In the genomic region with DNA sequence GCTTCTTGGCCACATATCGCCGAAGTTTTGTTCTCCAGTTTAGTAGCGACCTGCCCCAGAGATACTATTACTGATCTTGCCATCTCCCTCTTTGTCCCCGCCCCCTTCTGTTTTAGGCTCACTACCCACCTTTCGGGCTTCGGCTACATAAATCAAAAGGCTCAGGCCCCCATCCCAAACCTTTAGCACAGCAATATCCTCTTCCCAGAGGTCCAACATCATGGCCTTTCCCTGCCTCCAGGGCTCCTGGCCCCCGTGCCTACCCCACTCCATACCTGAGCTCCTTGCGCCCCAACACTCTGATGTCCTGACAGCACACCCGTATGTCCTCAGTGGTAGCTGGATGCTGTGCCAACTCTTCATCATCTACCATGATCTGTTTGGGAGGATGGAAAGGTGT, we compare ENCODE assay signal across 21 cellular contexts. TPM values are rescaled to one million over a fixed set of nuclear protein-coding genes. Genes with fewer than 3 reads are reported as not detected.
DNase-seq lines count a peak whose midpoint lies in the region; ATAC-seq and TF ChIP-seq lines count a peak whose summit lies in the region.
"Had no signal": no experiment of that assay in that cellular context is flagged by ENCODE, and none has a peak within 500 bp of the region (broad histone marks: within the 10 kb centered on the region; RNA-seq: fewer than 3 reads in every experiment).

No MANE protein-coding gene starts in this region.

- H3K4me3 Mint-ChIP-seq in activated T-cell treated with anti-CD3 and anti-CD28 coated beads, Interleukin-2, amount 50 U/mL, for 24 hours = peak overlapping the region; percentile 96
- H3K4me3 Mint-ChIP-seq in WTC11 (peak overlapping the region; percentile 25; the same call in 1 of the 2 replicates), endothelial cell (ENCODE audit: unreplicated experiment) (peak overlapping the region; percentile 68), osteocyte (ENCODE audit: unreplicated experiment) (peak overlapping the region; percentile 18)
- H3K4me3 Mint-ChIP-seq: CD14-positive monocyte had no signal

- POLR2A ChIA-PET in WTC11 (lab: Charles Lee) = interaction anchor here (1.2 kb wide), 1 partner anchor 50 kb away, joined by 5 read pairs; a partner anchor contains a TSS

- H3K27ac Mint-ChIP-seq in activated T-cell treated with anti-CD3 and anti-CD28 coated beads, Interleukin-2, amount 50 U/mL, for 24 hours = peak overlapping the region; percentile 100
- H3K27ac Mint-ChIP-seq in WTC11 (0 out of 2 replicates have a peak overlapping the region, but pooled peaks have one; percentile 50), endothelial cell (ENCODE audit: unreplicated experiment) (no peak overlapping the region), osteocyte (ENCODE audit: unreplicated experiment) (no peak overlapping the region)

- CTCF ChIA-PET in WTC11 (lab: Charles Lee) = no interaction called here

- peaks cover 100% of the 10 kb centered on the region for H3K36me3 Mint-ChIP-seq in activated T-cell treated with anti-CD3 and anti-CD28 coated beads, Interleukin-2, amount 50 U/mL, for 24 hours (ENCODE audit: low read depth)
- H3K36me3 Mint-ChIP-seq in WTC11 (peaks cover 75% of the 10 kb centered on the region), endothelial cell (ENCODE audit: low read depth, unreplicated experiment) (peaks cover 74% of the 10 kb centered on the region), osteocyte (ENCODE audit: unreplicated experiment) (peaks cover 50% of the 10 kb centered on the region)

- no peaks in the 10 kb centered on the region for H3K9me3 Mint-ChIP-seq in activated T-cell treated with anti-CD3 and anti-CD28 coated beads, Interleukin-2, amount 50 U/mL, for 24 hours
- H3K9me3 Mint-ChIP-seq in WTC11 (no peaks in the 10 kb centered on the region), endothelial cell (ENCODE audit: unreplicated experiment) (no peaks in the 10 kb centered on the region), osteocyte (ENCODE audit: unreplicated experiment) (no peaks in the 10 kb centered on the region)

- no peak for ATAC-seq in WTC11
- ATAC-seq: gastrocnemius medialis, upper lobe of right lung had no signal

- peaks cover 66% of the 10 kb centered on the region for H3K4me1 Mint-ChIP-seq in activated T-cell treated with anti-CD3 and anti-CD28 coated beads, Interleukin-2, amount 50 U/mL, for 24 hours (ENCODE audit: low read depth)
- H3K4me1 Mint-ChIP-seq in WTC11 (peaks cover 18% of the 10 kb centered on the region), endothelial cell (ENCODE audit: unreplicated experiment) (peaks cover 27% of the 10 kb centered on the region), osteocyte (ENCODE audit: unreplicated experiment) (peaks cover 27% of the 10 kb centered on the region)

- DNase-seq in activated T-cell treated with anti-CD3 and anti-CD28 coated beads, Interleukin-2, amount 50 U/mL, for 24 hours = no peak
- DNase-seq in activated T-cell treated with anti-CD3 and anti-CD28 coated beads for 4 hours (no peak), WTC11 (ENCODE audit: low spot score) (no peak), endothelial cell (ENCODE audit: low spot score) (no peak), osteocyte (ENCODE audit: extremely low spot score, unreplicated experiment) (no peak), amygdala (lab: John Stamatoyannopoulos, UW) (no peak), NCI-H510A (lab: John Stamatoyannopoulos, UW) (no peak), NCI-H146 treated with DMSO at 0.1 percent for 48 hours (lab: John Stamatoyannopoulos, UW; ENCODE audit: unreplicated experiment) (no peak)
- DNase-seq: cortex of kidney, DMS79 treated with DMSO at 0.1 percent for 48 hours, gastrocnemius medialis, HCEC 1CT, NCI-H1092 treated with DMSO at 0.1 percent for 48 hours, NCI-H2107, NCI-H69, OCI-M1, SJCRH30, upper lobe of right lung had no signal

- no peaks in the 10 kb centered on the region for H3K27me3 Mint-ChIP-seq in activated T-cell treated with anti-CD3 and anti-CD28 coated beads, Interleukin-2, amount 50 U/mL, for 24 hours
- no peaks in the 10 kb centered on the region; the same call in 1 of the 2 replicates for H3K27me3 Mint-ChIP-seq in WTC11 (ENCODE audit: low read depth)
- peaks cover 32% of the 10 kb centered on the region for H3K27me3 Mint-ChIP-seq in endothelial cell (ENCODE audit: unreplicated experiment)
- H3K27me3 Mint-ChIP-seq in osteocyte (ENCODE audit: unreplicated experiment) = no peaks in the 10 kb centered on the region

- TF ChIP-seq CTCF in WTC11 (IDR thresholded peaks at IDR 0.05) = no peak
- no peak for TF ChIP-seq CTCF in endothelial cell (IDR thresholded peaks at IDR 0.05; ENCODE audit: unreplicated experiment)
- no peak for TF ChIP-seq CTCF in osteocyte (IDR thresholded peaks at IDR 0.05)

TF ChIP-seq in WTC11, 78 proteins besides CTCF, POLR2A, EP300 and RAD21:
- TF ChIP-seq, protein P1, sequence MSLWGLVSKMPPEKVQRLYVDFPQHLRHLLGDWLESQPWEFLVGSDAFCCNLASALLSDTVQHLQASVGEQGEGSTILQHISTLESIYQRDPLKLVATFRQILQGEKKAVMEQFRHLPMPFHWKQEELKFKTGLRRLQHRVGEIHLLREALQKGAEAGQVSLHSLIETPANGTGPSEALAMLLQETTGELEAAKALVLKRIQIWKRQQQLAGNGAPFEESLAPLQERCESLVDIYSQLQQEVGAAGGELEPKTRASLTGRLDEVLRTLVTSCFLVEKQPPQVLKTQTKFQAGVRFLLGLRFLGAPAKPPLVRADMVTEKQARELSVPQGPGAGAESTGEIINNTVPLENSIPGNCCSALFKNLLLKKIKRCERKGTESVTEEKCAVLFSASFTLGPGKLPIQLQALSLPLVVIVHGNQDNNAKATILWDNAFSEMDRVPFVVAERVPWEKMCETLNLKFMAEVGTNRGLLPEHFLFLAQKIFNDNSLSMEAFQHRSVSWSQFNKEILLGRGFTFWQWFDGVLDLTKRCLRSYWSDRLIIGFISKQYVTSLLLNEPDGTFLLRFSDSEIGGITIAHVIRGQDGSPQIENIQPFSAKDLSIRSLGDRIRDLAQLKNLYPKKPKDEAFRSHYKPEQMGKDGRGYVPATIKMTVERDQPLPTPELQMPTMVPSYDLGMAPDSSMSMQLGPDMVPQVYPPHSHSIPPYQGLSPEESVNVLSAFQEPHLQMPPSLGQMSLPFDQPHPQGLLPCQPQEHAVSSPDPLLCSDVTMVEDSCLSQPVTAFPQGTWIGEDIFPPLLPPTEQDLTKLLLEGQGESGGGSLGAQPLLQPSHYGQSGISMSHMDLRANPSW (CRISPR knock-in tag; conservative IDR thresholded peaks at IDR 0.05; ENCODE audit: low read depth) = no peak
- no peak for TF ChIP-seq JUN (CRISPR knock-in tag; IDR thresholded peaks at IDR 0.05)
- TF ChIP-seq, protein P2, sequence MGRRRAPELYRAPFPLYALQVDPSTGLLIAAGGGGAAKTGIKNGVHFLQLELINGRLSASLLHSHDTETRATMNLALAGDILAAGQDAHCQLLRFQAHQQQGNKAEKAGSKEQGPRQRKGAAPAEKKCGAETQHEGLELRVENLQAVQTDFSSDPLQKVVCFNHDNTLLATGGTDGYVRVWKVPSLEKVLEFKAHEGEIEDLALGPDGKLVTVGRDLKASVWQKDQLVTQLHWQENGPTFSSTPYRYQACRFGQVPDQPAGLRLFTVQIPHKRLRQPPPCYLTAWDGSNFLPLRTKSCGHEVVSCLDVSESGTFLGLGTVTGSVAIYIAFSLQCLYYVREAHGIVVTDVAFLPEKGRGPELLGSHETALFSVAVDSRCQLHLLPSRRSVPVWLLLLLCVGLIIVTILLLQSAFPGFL (CRISPR knock-in tag; IDR thresholded peaks at IDR 0.05; ENCODE audit: borderline replicate concordance) = no peak

RNA-seq across cellular contexts. Expression of a gene that starts 2.9 kb away (rescaled TPM):
- total RNA-seq in WTC11 (2021) (135 to 152 TPM (median 149 TPM) in 3 replicates), endothelial cell (ENCODE audit: unreplicated experiment) (124 TPM), osteocyte (98.5 and 106 TPM in 2 replicates)

RNA-seq across cellular contexts. Expression of a gene that starts 3.1 kb away (rescaled TPM):
- total RNA-seq in WTC11 (2021) (47.7 to 62.1 TPM (median 52.0 TPM) in 3 replicates), endothelial cell (ENCODE audit: unreplicated experiment) (48.6 TPM), osteocyte (36.1 and 37.4 TPM in 2 replicates)

RNA-seq across cellular contexts. Expression of a gene that starts 18.1 kb away (rescaled TPM):
- total RNA-seq in WTC11 (2021) (80.1 to 106 TPM (median 86.7 TPM) in 3 replicates), endothelial cell (ENCODE audit: unreplicated experiment) (57.3 TPM), osteocyte (42.6 and 44.7 TPM in 2 replicates)

RNA-seq across cellular contexts. Expression of a gene that starts 49.1 kb away (rescaled TPM):
- total RNA-seq in WTC11 (2021) (not detected in 3 replicates), endothelial cell (ENCODE audit: unreplicated experiment) (not detected), osteocyte (not detected in 2 replicates)
- total RNA-seq: A673, epithelial cell of proximal tubule, gastrocnemius medialis, SJCRH30, upper lobe of right lung had no signal

RNA-seq across cellular contexts. Expression of a gene that starts 50.4 kb away (rescaled TPM):
- total RNA-seq in WTC11 (2021) (102 to 128 TPM (median 106 TPM) in 3 replicates), endothelial cell (ENCODE audit: unreplicated experiment) (110 TPM), osteocyte (109 and 123 TPM in 2 replicates)

Comparison
In these comparisons a context has a peak if more than half of its experiments do, and no peak if none do; other contexts are left out.
1. H3K27ac Mint-ChIP-seq: peak in activated T-cell treated with anti-CD3 and anti-CD28 coated beads, Interleukin-2, amount 50 U/mL, for 24 hours (single experiment) and WTC11 (single experiment); none in endothelial cell (single experiment) and osteocyte (single experiment).
2. H3K4me3 Mint-ChIP-seq: peak in every context shown above with its lines; median percentile 96 in activated T-cell treated with anti-CD3 and anti-CD28 coated beads, Interleukin-2, amount 50 U/mL, for 24 hours; 68 in endothelial cell; 25 in WTC11; 18 in osteocyte.